In the genomic region with DNA sequence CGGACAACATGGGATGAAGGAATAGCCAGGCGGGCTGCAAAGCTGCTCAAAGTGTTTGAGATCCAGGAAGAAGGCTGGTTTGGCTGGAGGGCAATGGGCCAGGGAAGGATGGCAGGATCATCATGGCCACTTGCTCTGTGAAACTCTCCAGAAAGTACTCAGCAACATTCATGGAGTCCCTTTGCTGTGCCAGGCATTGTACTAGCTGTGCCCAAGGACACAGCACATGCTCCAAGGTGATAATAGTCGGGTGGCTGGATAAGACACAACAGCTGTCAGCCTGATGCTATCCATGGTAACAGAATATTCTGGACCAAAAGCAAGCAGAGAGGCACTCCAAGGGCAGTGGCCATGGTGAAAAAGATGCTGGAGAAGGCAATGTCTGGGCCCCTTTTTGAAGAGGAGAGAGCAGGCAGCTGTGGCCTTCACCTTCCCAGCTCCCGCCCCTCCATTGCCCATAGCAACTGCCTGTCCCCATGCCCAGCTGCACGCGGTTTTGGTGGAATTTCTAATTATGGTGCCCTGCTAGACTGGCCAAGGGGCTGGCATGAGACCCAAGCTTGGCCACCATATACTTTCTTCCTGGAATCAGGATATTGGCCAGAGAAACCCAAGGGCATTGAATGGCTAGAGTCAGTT, we compare ENCODE assay signal across 19 cellular contexts.
DNase-seq lines count a peak whose midpoint lies in the region; TF ChIP-seq lines count a peak whose summit lies in the region.
"Had no signal": no experiment of that assay in that cellular context is flagged by ENCODE, and none has a peak within 500 bp of the region (broad histone marks: within the 10 kb centered on the region; RNA-seq: fewer than 3 reads in every experiment).

No MANE protein-coding gene starts in this region.

- H3K9me3 Mint-ChIP-seq in CD8-positive, alpha-beta memory T cell, result peaks cover 0 to 2% (median 0%) of the 10 kb centered on the region in 5 donors
- H3K9me3 Mint-ChIP-seq in activated naive CD4-positive, alpha-beta T cell treated with anti-CD3 and anti-CD28 coated beads for 36 hours, result no peaks in the 10 kb centered on the region
- H3K9me3 Mint-ChIP-seq: CD8-positive, alpha-beta T cell; dendritic cell treated with granulocyte-macrophage colony-stimulating factor and Interleukin-4, amounts not matched to agents 40 ng/mL and 50 ng/mL, for 4 days had no signal

- H3K36me3 ChIP-seq in OCI-LY1 (ENCODE audit: insufficient read depth, low read length), result no peaks in the 10 kb centered on the region
- no peaks in the 10 kb centered on the region for H3K36me3 ChIP-seq in CD8-positive, alpha-beta memory T cell (ENCODE audit: insufficient read depth, low read length)
- H3K36me3 ChIP-seq in effector memory CD4-positive, alpha-beta T cell (ENCODE audit: control insufficient read depth, insufficient read depth, low read length), result no peaks in the 10 kb centered on the region
- H3K36me3 ChIP-seq: right lobe of liver, tibial artery had no signal

- H4K20me1 ChIP-seq in OCI-LY1 (ENCODE audit: insufficient read depth, low read length), result no peaks in the 10 kb centered on the region

- POLR2A ChIA-PET in CD8-positive, alpha-beta memory T cell (lab: Charles Lee), result no interaction called here

- intact Hi-C loops in activated naive CD4-positive, alpha-beta T cell treated with anti-CD3 and anti-CD28 coated beads for 36 hours (cut with micrococcal nuclease), result loop anchor here (2.0 kb wide), 1 partner anchor 74 kb away; no protein-coding TSS in a partner anchor

- peaks cover 2 to 8% of the 10 kb centered on the region in 2 donors for H3K27me3 Mint-ChIP-seq in CD8-positive, alpha-beta memory T cell
- H3K27me3 Mint-ChIP-seq in activated naive CD4-positive, alpha-beta T cell treated with anti-CD3 and anti-CD28 coated beads for 36 hours (ENCODE audit: low read depth), result no peaks in the 10 kb centered on the region
- H3K27me3 Mint-ChIP-seq: dendritic cell treated with granulocyte-macrophage colony-stimulating factor and Interleukin-4, amounts not matched to agents 40 ng/mL and 50 ng/mL, for 4 days had no signal

- no peaks in the 10 kb centered on the region for H3K79me2 ChIP-seq in OCI-LY1 (ENCODE audit: insufficient read depth, low read length)

- CTCF ChIA-PET in CD8-positive, alpha-beta memory T cell (lab: Charles Lee), result no interaction called here
- CTCF ChIA-PET in activated naive CD4-positive, alpha-beta T cell treated with anti-CD3 and anti-CD28 coated beads for 36 hours (lab: Charles Lee), result no interaction called here

- H3F3A ChIP-seq in OCI-LY1 (ENCODE audit: insufficient read depth, low read length), result no peaks in the 10 kb centered on the region

- no peaks in the 10 kb centered on the region for H3K9me2 ChIP-seq in OCI-LY1 (ENCODE audit: low read depth, low read length)

- H3K4me1 Mint-ChIP-seq in CD8-positive, alpha-beta memory T cell, result peaks cover 0 to 5% (median 3%) of the 10 kb centered on the region in 3 donors
- peaks cover 10% of the 10 kb centered on the region for H3K4me1 Mint-ChIP-seq in activated naive CD4-positive, alpha-beta T cell treated with anti-CD3 and anti-CD28 coated beads for 36 hours (ENCODE audit: low read depth)

- no peaks in the 10 kb centered on the region for H3K9me3 ChIP-seq in OCI-LY1 (ENCODE audit: low read length)
- H3K9me3 ChIP-seq in CD8-positive, alpha-beta memory T cell (ENCODE audit: low read length), result no peaks in the 10 kb centered on the region
- H3K9me3 ChIP-seq in effector memory CD4-positive, alpha-beta T cell (ENCODE audit: control insufficient read depth, low read length), result no peaks in the 10 kb centered on the region
- H3K9me3 ChIP-seq: right lobe of liver, tibial artery had no signal

- no peak overlapping the region for H3K4me2 ChIP-seq in OCI-LY1 (ENCODE audit: low read length)

- no peak overlapping the region for H3K9ac ChIP-seq in OCI-LY1 (ENCODE audit: low read length)

- H3K27ac Mint-ChIP-seq in CD8-positive, alpha-beta memory T cell, result no peak overlapping the region
- no peak overlapping the region for H3K27ac Mint-ChIP-seq in activated naive CD4-positive, alpha-beta T cell treated with anti-CD3 and anti-CD28 coated beads for 36 hours
- H3K27ac Mint-ChIP-seq: activated CD8-positive, alpha-beta T cell treated with anti-CD3 and anti-CD28 coated beads, Interleukin-2, amount 10 ng/mL, durations not matched to agents 7 days and 5 days; CD8-positive, alpha-beta T cell; stimulated activated naive CD8-positive, alpha-beta T cell treated with anti-CD3 and anti-CD28 coated beads, Interleukin-15, Interleukin-2, amounts not matched to agents 100 ng/mL and 50 ng/mL, for 24 hours had no signal

- H3K27me3 ChIP-seq in OCI-LY1 (ENCODE audit: insufficient read depth, low read length), result no peaks in the 10 kb centered on the region
- no peaks in the 10 kb centered on the region for H3K27me3 ChIP-seq in CD8-positive, alpha-beta memory T cell (ENCODE audit: insufficient read depth, low read length, poor library complexity, severe bottlenecking)
- H3K27me3 ChIP-seq in effector memory CD4-positive, alpha-beta T cell (replicated peaks; ENCODE audit: control insufficient read depth, insufficient read depth, low read length, poor library complexity, severe bottlenecking), result no peaks in the 10 kb centered on the region
- H3K27me3 ChIP-seq: right lobe of liver had no signal

- TF ChIP-seq CTCF in OCI-LY1 (IDR thresholded peaks at IDR 0.05; ENCODE audit: low read length), result no peak

- no peaks in the 10 kb centered on the region for H3K36me3 Mint-ChIP-seq in CD8-positive, alpha-beta memory T cell
- no peaks in the 10 kb centered on the region for H3K36me3 Mint-ChIP-seq in activated naive CD4-positive, alpha-beta T cell treated with anti-CD3 and anti-CD28 coated beads for 36 hours (ENCODE audit: low read depth)
- H3K36me3 Mint-ChIP-seq: CD8-positive, alpha-beta T cell had no signal

- no peak overlapping the region for H3K4me3 ChIP-seq in OCI-LY1 (ENCODE audit: low read depth, low read length, poor library complexity, severe bottlenecking)
- H3K4me3 ChIP-seq in CD8-positive, alpha-beta memory T cell (ENCODE audit: low read length), result no peak overlapping the region
- no peak overlapping the region for H3K4me3 ChIP-seq in effector memory CD4-positive, alpha-beta T cell (ENCODE audit: insufficient read depth, low read depth, low read length, poor library complexity, severe bottlenecking)
- H3K4me3 ChIP-seq: right lobe of liver, tibial artery had no signal

- no peak overlapping the region for H3K4me3 Mint-ChIP-seq in CD8-positive, alpha-beta memory T cell
- no peak overlapping the region for H3K4me3 Mint-ChIP-seq in activated naive CD4-positive, alpha-beta T cell treated with anti-CD3 and anti-CD28 coated beads for 36 hours
- H3K4me3 Mint-ChIP-seq: activated CD8-positive, alpha-beta T cell treated with anti-CD3 and anti-CD28 coated beads, Interleukin-2, amount 10 ng/mL, durations not matched to agents 7 days and 5 days; CD8-positive, alpha-beta T cell; dendritic cell treated with granulocyte-macrophage colony-stimulating factor and Interleukin-4, amounts not matched to agents 40 ng/mL and 50 ng/mL, for 4 days; stimulated activated naive CD8-positive, alpha-beta T cell treated with anti-CD3 and anti-CD28 coated beads, Interleukin-15, Interleukin-2, amounts not matched to agents 100 ng/mL and 50 ng/mL, for 24 hours had no signal

- peak; percentile 41 for DNase-seq in midbrain (lab: John Stamatoyannopoulos, UW)
- peak in 31 of 49 donors; percentile 9 to 74 (median 38) for DNase-seq in substantia nigra (lab: John Stamatoyannopoulos, UW)
- no peak for DNase-seq in CD8-positive, alpha-beta memory T cell
- no peak for DNase-seq in effector memory CD4-positive, alpha-beta T cell
- DNase-seq in activated naive CD4-positive, alpha-beta T cell treated with anti-CD3 and anti-CD28 coated beads for 36 hours, result no peak
- DNase-seq: activated CD8-positive, alpha-beta T cell treated with anti-CD3 and anti-CD28 coated beads, Interleukin-2, amount 10 ng/mL, durations not matched to agents 7 days and 5 days; activated gamma-delta T cell treated with Interleukin-2 at 50 U/mL for 16 hours; CD8-positive, alpha-beta T cell; DMS53; mesenchymal stem cell; NCI-H187; right lobe of liver; stimulated activated CD4-positive, alpha-beta T cell treated with anti-CD3 and anti-CD28 coated beads, Interleukin-15, amount 100 ng/mL, for 24 hours; T-helper 2 cell; tibial artery had no signal

- peaks cover 97% of the 10 kb centered on the region for H3K4me1 ChIP-seq in OCI-LY1 (ENCODE audit: insufficient read depth, low read length, severe bottlenecking)
- no peaks in the 10 kb centered on the region for H3K4me1 ChIP-seq in CD8-positive, alpha-beta memory T cell (ENCODE audit: insufficient read depth, low read length)
- H3K4me1 ChIP-seq in effector memory CD4-positive, alpha-beta T cell (ENCODE audit: control insufficient read depth, insufficient read depth, low read length, poor library complexity, severe bottlenecking), result no peaks in the 10 kb centered on the region
- H3K4me1 ChIP-seq: tibial artery had no signal

- peak overlapping the region; percentile 80 for H3K27ac ChIP-seq in OCI-LY1 (ENCODE audit: low read depth, low read length, poor library complexity, severe bottlenecking)
- peak overlapping the region; percentile 50 for H3K27ac ChIP-seq in cingulate gyrus (ENCODE audit: low read depth, low read length)
- H3K27ac ChIP-seq in substantia nigra (ENCODE audit: low read depth, low read length, poor library complexity, severe bottlenecking), result no peak overlapping the region
- no peak overlapping the region for H3K27ac ChIP-seq in CD8-positive, alpha-beta memory T cell (ENCODE audit: low read depth, low read length)
- H3K27ac ChIP-seq in effector memory CD4-positive, alpha-beta T cell (ENCODE audit: insufficient read depth, low read length, poor library complexity, severe bottlenecking), result no peak overlapping the region
- H3K27ac ChIP-seq: right lobe of liver, tibial artery had no signal

- no peak overlapping the region for H2AFZ ChIP-seq in OCI-LY1 (ENCODE audit: low read length)

Comparison
In these comparisons a context has a peak if more than half of its experiments do, and no peak if none do; other contexts are left out.
1. H3K27ac ChIP-seq: peak in OCI-LY1 (single experiment) and cingulate gyrus (single experiment); none in substantia nigra (single experiment), CD8-positive, alpha-beta memory T cell (single experiment) and effector memory CD4-positive, alpha-beta T cell (single experiment).
2. DNase-seq: peak in midbrain (single experiment) and substantia nigra (31 of 49); none in CD8-positive, alpha-beta memory T cell (0 of 5), effector memory CD4-positive, alpha-beta T cell (0 of 3) and activated naive CD4-positive, alpha-beta T cell treated with anti-CD3 and anti-CD28 coated beads for 36 hours (single experiment).